In the genomic region with DNA sequence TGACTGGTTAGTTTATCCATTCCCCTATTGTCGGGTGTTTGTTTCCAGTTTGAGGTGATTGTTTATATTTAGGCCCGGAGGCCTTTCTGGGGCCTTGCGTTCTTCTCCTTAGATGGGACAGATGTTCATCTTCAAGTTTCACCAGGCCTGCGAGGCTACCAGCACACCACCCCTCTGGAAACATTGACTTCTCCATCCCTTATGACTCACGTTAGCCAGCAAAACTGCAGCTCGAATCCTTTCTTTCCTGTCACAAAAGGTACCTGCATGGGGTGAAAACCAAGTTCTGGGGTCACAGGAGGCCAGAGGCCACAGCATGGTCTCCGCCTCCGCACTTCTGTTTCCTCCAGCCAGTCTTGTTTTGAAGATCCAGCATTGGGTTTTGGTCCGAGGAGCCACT, we compare ENCODE assay signal across 28 cellular contexts. TPM values are rescaled to one million over a fixed set of nuclear protein-coding genes. Genes with fewer than 3 reads are reported as not detected.
DNase-seq lines count a peak whose midpoint lies in the region; ATAC-seq and TF ChIP-seq lines count a peak whose summit lies in the region.
"Had no signal": no experiment of that assay in that cellular context is flagged by ENCODE, and none has a peak within 500 bp of the region (broad histone marks: within the 10 kb centered on the region; RNA-seq: fewer than 3 reads in every experiment).

No MANE protein-coding gene starts in this region.

- TF ChIP-seq CTCF in AG04450 (IDR thresholded peaks at IDR 0.05; ENCODE audit: low read depth, low read length) (no peak), choroid plexus epithelial cell (conservative IDR thresholded peaks at IDR 0.05; ENCODE audit: low read depth, low read length) (no peak), nephron progenitor cell (IDR thresholded peaks at IDR 0.05) (no peak), testis (IDR thresholded peaks at IDR 0.05) (no peak)

- 77% methylated on average over 7 of the region's 9 CpGs for WGBS in HUES64
- WGBS in testis, 2 donors = 42% methylated on average over 3 to 8 of the region's 9 CpGs

- H3K4me1 Mint-ChIP-seq in nephron progenitor cell = peaks cover 25% of the 10 kb centered on the region

- no peak overlapping the region for H3K9ac ChIP-seq in HUES64 (ENCODE audit: low read depth, low read length)

- H3K27ac Mint-ChIP-seq in nephron progenitor cell = peak overlapping the region; percentile 33
- H3K27ac Mint-ChIP-seq: CD4-positive, CD25-positive, alpha-beta regulatory T cell; T-cell had no signal

- H3K36me3 Mint-ChIP-seq in nephron progenitor cell (ENCODE audit: low read depth) = no peaks in the 10 kb centered on the region
- H3K36me3 Mint-ChIP-seq: CD4-positive, CD25-positive, alpha-beta regulatory T cell; T-cell had no signal

- no peak for ATAC-seq in GM21576 (IDR thresholded peaks at IDR 0.05; ENCODE audit: unreplicated experiment)
- ATAC-seq: A549; pancreas; stimulated activated naive CD8-positive, alpha-beta T cell treated with anti-CD3 and anti-CD28 coated beads, Interleukin-15, Interleukin-2, amounts not matched to agents 100 U/mL and 50 U/mL, for 24 hours; T-cell had no signal

- H3K4me1 ChIP-seq in HUES64 (ENCODE audit: insufficient read depth, low read length) (peaks cover 8% of the 10 kb centered on the region; the same call in 1 of the 2 replicates), testis (no peaks in the 10 kb centered on the region)
- H3K4me1 ChIP-seq: adrenal gland, pancreas had no signal

- H3K36me3 ChIP-seq in HUES64 (ENCODE audit: insufficient read depth, low read length) (no peaks in the 10 kb centered on the region), testis (ENCODE audit: low read depth, missing control alignments) (no peaks in the 10 kb centered on the region)
- H3K36me3 ChIP-seq: adrenal gland, pancreas had no signal

- H3K27ac ChIP-seq in AG04450 (ENCODE audit: low read depth, low read length) (peak overlapping the region; percentile 68), HUES64 (ENCODE audit: low read depth, low read length) (peak overlapping the region; percentile 58; the same call in 1 of the 2 replicates), testis (no peak overlapping the region), substantia nigra (ENCODE audit: low read depth, low read length, poor library complexity, severe bottlenecking) (no peak overlapping the region)
- H3K27ac ChIP-seq: A549, adrenal gland, pancreas, RWPE1 had no signal

- no peaks in the 10 kb centered on the region for H3K9me3 ChIP-seq in AG04450 (ENCODE audit: control insufficient read depth, insufficient read depth, low read length)
- H3K9me3 ChIP-seq in HUES64 (ENCODE audit: insufficient read depth, low read depth, low read length) = no peaks in the 10 kb centered on the region
- no peaks in the 10 kb centered on the region for H3K9me3 ChIP-seq in testis
- H3K9me3 ChIP-seq: A549, adrenal gland, pancreas had no signal

- DNase-seq in AG04450 (ENCODE audit: low read depth, low spot score) (no peak), choroid plexus epithelial cell (ENCODE audit: low read depth) (peak; percentile 34), nephron progenitor cell (no peak), NCI-H446 treated with DMSO at 0.1 percent for 48 hours (lab: John Stamatoyannopoulos, UW) (no peak), testis (no peak), substantia nigra (lab: John Stamatoyannopoulos, UW) (no peak)
- DNase-seq: activated CD4-positive, alpha-beta T cell treated with anti-CD3 and anti-CD28 coated beads for 48 hours; activated CD8-positive, alpha-beta memory T cell treated with anti-CD3 and anti-CD28 coated beads, Interleukin-2, amount 50 U/mL, for 48 hours; activated effector memory CD4-positive, alpha-beta T cell treated with Interleukin-2 at 50 U/mL for 16 hours; adrenal gland; CD4-positive, CD25-positive, alpha-beta regulatory T cell; DMS153; GF-D8; hippocampal formation; Kasumi-1; kidney; NCI-H1105; NCI-H2081 treated with DMSO at 0.1 percent for 48 hours; NCI-H510A treated with DMSO at 0.1 percent for 48 hours; pancreas; stimulated activated CD4-positive, alpha-beta T cell treated with anti-CD3 and anti-CD28 coated beads, Interleukin-1b, Interleukin-23, amount 100 ng/mL, for 48 hours; stimulated activated naive CD8-positive, alpha-beta T cell treated with anti-CD3 and anti-CD28 coated beads, Interleukin-15, Interleukin-2, amounts not matched to agents 100 U/mL and 50 U/mL, for 24 hours; T-cell had no signal

- H3K4me3 Mint-ChIP-seq in nephron progenitor cell = no peak overlapping the region
- H3K4me3 Mint-ChIP-seq: CD4-positive, CD25-positive, alpha-beta regulatory T cell; T-cell had no signal

- no peak overlapping the region for H3K4me3 ChIP-seq in AG04450 (ENCODE audit: low read depth, low read length)
- no peak overlapping the region for H3K4me3 ChIP-seq in HUES64 (ENCODE audit: low read length)
- no peak overlapping the region for H3K4me3 ChIP-seq in choroid plexus epithelial cell (ENCODE audit: low read depth, low read length)
- no peak overlapping the region for H3K4me3 ChIP-seq in testis
- H3K4me3 ChIP-seq: A549, adrenal gland, pancreas had no signal

- POLR2A ChIA-PET in AG04450 (lab: Yijun Ruan, JAX) = no interaction called here

- H3K27me3 Mint-ChIP-seq in nephron progenitor cell (ENCODE audit: low read depth, poor library complexity) = peaks cover 6% of the 10 kb centered on the region

- no peaks in the 10 kb centered on the region for H3K27me3 ChIP-seq in AG04450 (ENCODE audit: control insufficient read depth, insufficient read depth, low read length)
- no peaks in the 10 kb centered on the region for H3K27me3 ChIP-seq in HUES64 (ENCODE audit: insufficient read depth, low read length)
- no peaks in the 10 kb centered on the region for H3K27me3 ChIP-seq in testis
- H3K27me3 ChIP-seq: adrenal gland, pancreas had no signal

- TF ChIP-seq POLR2A in testis (IDR thresholded peaks at IDR 0.05) = no peak

- intact Hi-C loops in testis (cut with DNase I; ENCODE audit: low total_unique reads) = no loop called here

- CTCF ChIA-PET in AG04450 (lab: Charles Lee) = no interaction called here

- peaks cover 58% of the 10 kb centered on the region for H3K9me3 Mint-ChIP-seq in nephron progenitor cell
- H3K9me3 Mint-ChIP-seq: T-cell had no signal

RNA-seq across cellular contexts. Expression of a gene that starts 5.4 kb away (rescaled TPM):
- polyA plus RNA-seq in AG04450 (2011; rRNA removed) (not detected in 2 replicates), testis (ENCODE audit: insufficient read depth, low read depth, low replicate concordance) (0.87 TPM)
- not detected in 2 replicates for polyA minus RNA-seq in AG04450 (2011; rRNA and poly(A)+ RNA removed)
- polyA plus RNA-seq in HUES64 (2013, experiment 1 of 2) = not detected
- not detected for polyA plus RNA-seq in HUES64 (2013, experiment 2 of 2)
- total RNA-seq in testis = 1 to 10 TPM; 1.5 to 2.9 TPM
- total RNA-seq: adrenal gland, pancreas, sciatic nerve, T-cell had no signal
- polyA plus RNA-seq: A549; adrenal gland; CD4-positive, CD25-positive, alpha-beta regulatory T cell; pancreas had no signal

Comparison
In these comparisons a context has a peak if more than half of its experiments do, and no peak if none do; other contexts are left out.
1. H3K27ac ChIP-seq: peak in AG04450 (single experiment) and HUES64 (single experiment); none in testis (0 of 2) and substantia nigra (single experiment).